In the genomic region with DNA sequence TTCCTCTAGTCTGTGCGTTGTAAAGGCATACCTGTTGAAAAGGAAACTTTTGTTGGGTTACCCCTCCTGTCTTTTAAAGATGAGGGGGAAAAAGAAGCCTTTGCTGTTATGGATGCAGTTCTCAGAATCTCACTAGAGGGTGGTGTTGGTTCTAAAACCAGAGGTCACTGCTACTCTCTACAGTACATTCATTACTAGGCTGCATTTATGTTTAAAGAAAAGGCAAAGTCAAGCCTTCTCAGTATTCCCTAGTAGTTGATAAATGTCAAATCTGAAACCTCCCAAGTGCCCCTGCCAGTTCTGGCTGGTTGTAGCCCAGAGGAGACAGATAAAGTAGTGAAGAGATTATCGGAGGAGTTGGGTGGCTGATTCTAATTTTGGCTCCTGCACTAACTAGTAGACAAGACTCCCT, we compare ENCODE assay signal across 9 cellular contexts. TPM values are rescaled to one million over a fixed set of nuclear protein-coding genes. Genes with fewer than 3 reads are reported as not detected.
DNase-seq lines count a peak whose midpoint lies in the region; ATAC-seq, FAIRE-seq and TF ChIP-seq lines count a peak whose summit lies in the region.
"Had no signal": no experiment of that assay in that cellular context is flagged by ENCODE, and none has a peak within 500 bp of the region (broad histone marks: within the 10 kb centered on the region; RNA-seq: fewer than 3 reads in every experiment).

No MANE protein-coding gene starts in this region.

- intact Hi-C loops in CD8-positive, alpha-beta T cell (cut with DNase I, micrococcal nuclease), result loop anchor here (1.0 kb wide), 4 partner anchors 96 to 493 kb away; no protein-coding TSS in a partner anchor

- H3K9me3 Mint-ChIP-seq in CD8-positive, alpha-beta T cell, result no peaks in the 10 kb centered on the region
- H3K9me3 Mint-ChIP-seq in memory B cell, result no peaks in the 10 kb centered on the region

- H3K4me3 Mint-ChIP-seq in CD8-positive, alpha-beta T cell, result peak overlapping the region; percentile 59
- H3K4me3 Mint-ChIP-seq in memory B cell, result no peak overlapping the region

- no peaks in the 10 kb centered on the region for H3K9me3 ChIP-seq in CD8-positive, alpha-beta T cell (ENCODE audit: low read length)
- no peaks in the 10 kb centered on the region for H3K9me3 ChIP-seq in SJCRH30 (replicated peaks)
- H3K9me3 ChIP-seq: SJSA1 had no signal

- H3K27me3 ChIP-seq in CD8-positive, alpha-beta T cell (ENCODE audit: insufficient read depth, low read length), result no peaks in the 10 kb centered on the region
- peaks cover 13% of the 10 kb centered on the region; the same call in 1 of the 2 replicates for H3K27me3 ChIP-seq in SJCRH30

- H3K27ac ChIP-seq in CD8-positive, alpha-beta T cell (ENCODE audit: low read depth, low read length), result no peak overlapping the region
- H3K27ac ChIP-seq in SJCRH30, result no peak overlapping the region
- H3K27ac ChIP-seq: SJSA1 had no signal

- H3K4me3 ChIP-seq in CD8-positive, alpha-beta T cell (ENCODE audit: low read depth, low read length), result no peak overlapping the region
- no peak overlapping the region for H3K4me3 ChIP-seq in SJCRH30
- H3K4me3 ChIP-seq: SJSA1 had no signal

- H3K36me3 ChIP-seq in CD8-positive, alpha-beta T cell (ENCODE audit: insufficient read depth, low read length), result no peaks in the 10 kb centered on the region
- no peaks in the 10 kb centered on the region for H3K36me3 ChIP-seq in SJCRH30
- H3K36me3 ChIP-seq: SJSA1 had no signal

- peaks cover 36% of the 10 kb centered on the region for H3K4me1 Mint-ChIP-seq in CD8-positive, alpha-beta T cell (ENCODE audit: low read depth)
- peaks cover 8% of the 10 kb centered on the region for H3K4me1 Mint-ChIP-seq in memory B cell

- no peaks in the 10 kb centered on the region for H3K36me3 Mint-ChIP-seq in CD8-positive, alpha-beta T cell
- peaks cover 4% of the 10 kb centered on the region for H3K36me3 Mint-ChIP-seq in memory B cell

- H3K4me1 ChIP-seq in CD8-positive, alpha-beta T cell (ENCODE audit: insufficient read depth, low read length), result peaks cover 37% of the 10 kb centered on the region
- H3K4me1 ChIP-seq in SJCRH30, result peaks cover 8% of the 10 kb centered on the region

- POLR2A ChIA-PET in CD8-positive, alpha-beta T cell (lab: Charles Lee), result no interaction called here

- no peaks in the 10 kb centered on the region for H3K27me3 Mint-ChIP-seq in CD8-positive, alpha-beta T cell (ENCODE audit: low read depth)
- H3K27me3 Mint-ChIP-seq in memory B cell, result peaks cover 26% of the 10 kb centered on the region

- H3K27ac Mint-ChIP-seq in CD8-positive, alpha-beta T cell, result no peak overlapping the region
- no peak overlapping the region for H3K27ac Mint-ChIP-seq in memory B cell

- TF ChIP-seq CTCF in CD8-positive, alpha-beta T cell (IDR thresholded peaks at IDR 0.05), result peak; percentile 65

- CTCF ChIA-PET in CD8-positive, alpha-beta T cell (lab: Charles Lee), result interaction anchor here (1.0 to 1.8 kb wide), 3 partner anchors 11 to 325 kb away, joined by 3 to 13 read pairs (median 3); no protein-coding TSS in a partner anchor

- peak; percentile 49 for FAIRE-seq in HTR-8/SVneo (lab: Jason Lieb, UNC)

- ATAC-seq in CD8-positive, alpha-beta T cell, result peak; percentile 30
- ATAC-seq in GM18858 (IDR thresholded peaks at IDR 0.05; ENCODE audit: unreplicated experiment) (peak; percentile 27), memory B cell (ENCODE audit: low read depth) (peak; percentile 43), GM18517 (IDR thresholded peaks at IDR 0.05; ENCODE audit: unreplicated experiment) (no peak)

- DNase-seq in CD8-positive, alpha-beta T cell, result peak in 1 of 7 experiments; percentile 19
- DNase-seq in HTR-8/SVneo (ENCODE audit: insufficient read length, low spot score), result peak; percentile 25
- DNase-seq in SJCRH30, result peak; percentile 7 to 61
- DNase-seq in effector CD4-positive, alpha-beta T cell, result peak; percentile 35
- DNase-seq in memory B cell (ENCODE audit: low spot score in 2 of 2), result no peak
- no peak for DNase-seq in activated effector memory CD4-positive, alpha-beta T cell treated with anti-CD3 and anti-CD28 coated beads, Interleukin-2, amount 50 U/mL, for 16 hours

RNA-seq across cellular contexts. Expression of gene PLCL1, which starts 1.4 kb away (rescaled TPM):
- total RNA-seq in CD8-positive, alpha-beta T cell, result 1 to 10 TPM; 8.2 to 8.3 TPM
- total RNA-seq in SJCRH30 (2014; rRNA removed; shearing (Covaris generic)), result not detected in 2 replicates

RNA-seq across cellular contexts. Expression of gene BOLL, which starts 17.9 kb away (rescaled TPM):
- not detected for total RNA-seq in CD8-positive, alpha-beta T cell
- 0.38 and 0.51 TPM in 2 replicates for total RNA-seq in SJCRH30 (2014; rRNA removed; shearing (Covaris generic))
- total RNA-seq: SJSA1 had no signal

Comparison
In these comparisons a context has a peak if more than half of its experiments do, and no peak if none do; other contexts are left out.
1. DNase-seq: peak in HTR-8/SVneo (single experiment), SJCRH30 (2 of 2) and effector CD4-positive, alpha-beta T cell (single experiment); none in memory B cell (0 of 2) and activated effector memory CD4-positive, alpha-beta T cell treated with anti-CD3 and anti-CD28 coated beads, Interleukin-2, amount 50 U/mL, for 16 hours (single experiment).